In genomic region chr2:217505303-217505702, GRCh38 we compare ENCODE assay signal across 21 cellular contexts.
DNase-seq lines count a peak whose midpoint lies in the region; ATAC-seq, FAIRE-seq and TF ChIP-seq lines count a peak whose summit lies in the region.
"Had no signal": no experiment of that assay in that cellular context is flagged by ENCODE, and none has a peak within 500 bp of the region (broad histone marks: within the 10 kb centered on the region; RNA-seq: fewer than 3 reads in every experiment).

No MANE protein-coding gene starts in this region.

- no peaks in the 10 kb centered on the region for H3K9me1 ChIP-seq in IMR-90 (ENCODE audit: insufficient read depth, low read length)

- ATAC-seq in A549, result no peak
- no peak for ATAC-seq in IMR-90 (ENCODE audit: low read depth)
- ATAC-seq in GM21529 (IDR thresholded peaks at IDR 0.05; ENCODE audit: unreplicated experiment), result no peak
- ATAC-seq: CD8-positive, alpha-beta T cell had no signal

- H3K4ac ChIP-seq in IMR-90 (ENCODE audit: low read depth, low read length) (peak overlapping the region; percentile 64; the same call in 1 of the 2 replicates), mesendoderm (ENCODE audit: low read depth, low read length) (no peak overlapping the region)

- no peaks in the 10 kb centered on the region; the same call in 2 of the 3 replicates for H3K4me1 ChIP-seq in A549
- H3K4me1 ChIP-seq in IMR-90 (ENCODE audit: control insufficient read depth, insufficient read depth, low read length), result peaks cover 4% of the 10 kb centered on the region; the same call in 1 of the 2 replicates
- no peaks in the 10 kb centered on the region for H3K4me1 ChIP-seq in mesendoderm (ENCODE audit: control insufficient read depth, low read depth, low read length)
- H3K4me1 ChIP-seq: BLaER1 treated with 17β-estradiol and CSF1 and Interleukin-3, amounts not matched to agents 10 nM and 100 nM; Caco-2 had no signal

- H4K20me1 ChIP-seq in IMR-90 (ENCODE audit: insufficient read depth, low read length), result no peaks in the 10 kb centered on the region
- H4K20me1 ChIP-seq: BLaER1 treated with 17β-estradiol and CSF1 and Interleukin-3, amounts not matched to agents 10 nM and 100 nM had no signal

- H3K14ac ChIP-seq in IMR-90 (replicated peaks; ENCODE audit: low read depth, low read length), result no peak overlapping the region

- H3K23ac ChIP-seq in IMR-90 (ENCODE audit: low read depth, low read length) (no peak overlapping the region), mesendoderm (ENCODE audit: low read length) (no peak overlapping the region)

- peak overlapping the region; percentile 79 for H4K91ac ChIP-seq in IMR-90 (ENCODE audit: insufficient read depth, low read depth, low read length)

- POLR2A ChIA-PET in A549 (lab: Yijun Ruan, JAX) (no interaction called here), IMR-90 (lab: Charles Lee; ENCODE audit: unreplicated experiment) (no interaction called here), MCF 10A (lab: Yijun Ruan, JAX) (no interaction called here)

- DNase-seq in A549 (ENCODE audit: low read depth in 1 of 2, low spot score in 1 of 2), result no peak
- no peak for DNase-seq in IMR-90
- DNase-seq in mesendoderm, result no peak
- DNase-seq in MCF 10A (ENCODE audit: unreplicated experiment), result no peak
- DNase-seq: 8988T; AML-193; Caco-2; Calu3; CD4-positive, alpha-beta T cell; CD8-positive, alpha-beta T cell; DMS79 treated with DMSO at 0.1 percent for 48 hours; GF-D8 had no signal

- no peak overlapping the region for H3K9ac ChIP-seq in IMR-90 (ENCODE audit: low read depth, low read length)
- no peak overlapping the region for H3K9ac ChIP-seq in mesendoderm (ENCODE audit: low read length)
- H3K9ac ChIP-seq: BLaER1 treated with 17β-estradiol and CSF1 and Interleukin-3, amounts not matched to agents 10 nM and 100 nM had no signal

- no peaks in the 10 kb centered on the region for H3K9me3 Mint-ChIP-seq in MCF 10A (ENCODE audit: unreplicated experiment)
- H3K9me3 Mint-ChIP-seq: CD4-positive, alpha-beta T cell; CD8-positive, alpha-beta T cell had no signal

- dilution Hi-C loops in IMR-90 (cut with HindIII; ENCODE audit: low sequenced_read_pairs, unreplicated experiment), result loop anchor here (25.0 kb wide), 2 partner anchors 818 to 993 kb away; partner anchors contain the start of gene IGFBP5

- intact Hi-C loops in IMR-90 (cut with micrococcal nuclease), result no loop called here
- intact Hi-C loops in MCF 10A (cut with micrococcal nuclease), result no loop called here

- H4K5ac ChIP-seq in IMR-90 (ENCODE audit: low read depth, low read length) (no peak overlapping the region), mesendoderm (ENCODE audit: low read length) (no peak overlapping the region)

- no peak overlapping the region for H2AK9ac ChIP-seq in IMR-90 (replicated peaks; ENCODE audit: low read depth, low read length, poor library complexity)

- H3K4me1 Mint-ChIP-seq in MCF 10A (ENCODE audit: insufficient read depth, unreplicated experiment), result no peaks in the 10 kb centered on the region
- H3K4me1 Mint-ChIP-seq: B cell had no signal

- H3K36me3 Mint-ChIP-seq in MCF 10A (ENCODE audit: insufficient read depth, unreplicated experiment), result no peaks in the 10 kb centered on the region
- H3K36me3 Mint-ChIP-seq: CD8-positive, alpha-beta T cell had no signal

- no peak overlapping the region for H3K4me3 Mint-ChIP-seq in MCF 10A (ENCODE audit: unreplicated experiment)
- H3K4me3 Mint-ChIP-seq: B cell; CD4-positive, alpha-beta T cell; CD8-positive, alpha-beta T cell had no signal

- no peak overlapping the region for H2AFZ ChIP-seq in IMR-90 (replicated peaks; ENCODE audit: low read length, poor library complexity)

- no peak overlapping the region for H2BK5ac ChIP-seq in IMR-90 (ENCODE audit: low read depth, low read length, poor library complexity, severe bottlenecking)
- H2BK5ac ChIP-seq in mesendoderm (ENCODE audit: low read length), result no peak overlapping the region

- TF ChIP-seq EP300 in A549 (IDR thresholded peaks at IDR 0.05), result no peak

- TF ChIP-seq RAD21 in A549 (conservative IDR thresholded peaks at IDR 0.05 in 1 of 2, IDR thresholded peaks at IDR 0.05 in 1 of 2) (no peak), IMR-90 (IDR thresholded peaks at IDR 0.05; ENCODE audit: low read length) (no peak)

- no peak overlapping the region for H3K4me3 ChIP-seq in A549
- no peak overlapping the region for H3K4me3 ChIP-seq in IMR-90 (ENCODE audit: insufficient read depth, low read depth, low read length)
- H3K4me3 ChIP-seq in mesendoderm (ENCODE audit: low read length), result no peak overlapping the region
- H3K4me3 ChIP-seq: BLaER1 treated with 17β-estradiol and CSF1 and Interleukin-3, amounts not matched to agents 10 nM and 100 nM had no signal

- H2BK20ac ChIP-seq in IMR-90 (ENCODE audit: low read depth, low read length), result peak overlapping the region; percentile 74; the same call in 1 of the 2 replicates

- BruUV-seq in IMR-90 (replicated peaks; lab: Mats Ljungman, UMichigan) (no TSS peak), MCF 10A (replicated peaks; lab: Mats Ljungman, UMichigan) (no TSS peak)

- H3K56ac ChIP-seq in IMR-90 (ENCODE audit: extremely low read depth, insufficient read depth, low read length), result no peak overlapping the region; the same call in 1 of the 2 replicates
- no peak overlapping the region for H3K56ac ChIP-seq in mesendoderm (ENCODE audit: low read length)

- TF ChIP-seq CTCF in A549 (IDR thresholded peaks at IDR 0.05), result no peak
- no peak for TF ChIP-seq CTCF in IMR-90 (conservative IDR thresholded peaks at IDR 0.05; ENCODE audit: low read depth, low read length)
- no peak for TF ChIP-seq CTCF in MCF 10A (IDR thresholded peaks at IDR 0.05; ENCODE audit: unreplicated experiment)

- in situ Hi-C loops in IMR-90 (cut with MboI; ENCODE audit: low sequenced_read_pairs), result loop anchor here (10.0 to 25.0 kb wide), 2 partner anchors 221 to 993 kb away; no protein-coding TSS in a partner anchor

- CTCF ChIA-PET in A549 (lab: Yijun Ruan, JAX), result no interaction called here
- CTCF ChIA-PET in IMR-90 (lab: Yijun Ruan, JAX), result no interaction called here
- CTCF ChIA-PET in MCF 10A (lab: Yijun Ruan, JAX), result interaction anchor here (0.6 to 1.2 kb wide), 2 partner anchors 363 to 807 kb away, joined by 3 to 5 read pairs; no protein-coding TSS in a partner anchor

- H3K4me2 ChIP-seq in A549 (no peak overlapping the region), IMR-90 (ENCODE audit: low read depth, low read length) (no peak overlapping the region), mesendoderm (ENCODE audit: low read length) (no peak overlapping the region)
- H3K4me2 ChIP-seq: BLaER1 treated with 17β-estradiol and CSF1 and Interleukin-3, amounts not matched to agents 10 nM and 100 nM had no signal

- 0 out of 4 replicates have a peak overlapping the region, but pooled peaks of 1 of the 2 experiments have one; percentile 57 for H4K8ac ChIP-seq in IMR-90 (ENCODE audit: low read depth in 2 of 2, low read length in 2 of 2)
- H4K8ac ChIP-seq in mesendoderm (ENCODE audit: low read depth, low read length), result no peak overlapping the region

- FAIRE-seq in A549 (lab: Jason Lieb, UNC), result no peak
- FAIRE-seq: A204.1, D721Med, G401.6, GM12891, GM19239 had no signal

- 89% methylated on average over 1 of the region's 1 CpG for WGBS in A549 (ENCODE audit: missing lambda C conversion rate)
- WGBS in IMR-90 (ENCODE audit: extremely low coverage in 2 of 2, insufficient read length in 1 of 2), 2 experiments, result no CpG with 5 or more reads among the region's 1 CpG
- WGBS in mesendoderm (ENCODE audit: extremely low coverage, insufficient coverage, low lambda C conversion rate), result no CpG with 5 or more reads among the region's 1 CpG

- peak overlapping the region; percentile 3; the same call in 1 of the 2 replicates for H2AK5ac ChIP-seq in IMR-90 (ENCODE audit: low read depth, low read length)
- no peak overlapping the region for H2AK5ac ChIP-seq in mesendoderm (ENCODE audit: low read length)

- peaks cover 32% of the 10 kb centered on the region for H3K27me3 Mint-ChIP-seq in MCF 10A (ENCODE audit: insufficient read depth, unreplicated experiment)
- H3K27me3 Mint-ChIP-seq: CD4-positive, alpha-beta T cell had no signal

- no peaks in the 10 kb centered on the region for H3K79me2 ChIP-seq in mesendoderm (ENCODE audit: control insufficient read depth, insufficient read depth, low read length)

- H3K79me1 ChIP-seq in IMR-90 (ENCODE audit: low read depth in 1 of 2, low read length in 2 of 2), result no peaks in the 10 kb centered on the region
- no peaks in the 10 kb centered on the region for H3K79me1 ChIP-seq in mesendoderm (ENCODE audit: low read length)

- H2BK15ac ChIP-seq in IMR-90 (ENCODE audit: low read depth, low read length) (peak overlapping the region; percentile 15; the same call in 1 of the 3 replicates), mesendoderm (replicated peaks; ENCODE audit: low read depth) (no peak overlapping the region)

- H3K18ac ChIP-seq in IMR-90 (ENCODE audit: low read depth, low read length), result no peak overlapping the region
- no peak overlapping the region for H3K18ac ChIP-seq in mesendoderm (ENCODE audit: low read length)

- peak overlapping the region; percentile 50; the same call in 1 of the 2 replicates for H2BK120ac ChIP-seq in IMR-90 (ENCODE audit: low read depth, low read length)
- no peak overlapping the region for H2BK120ac ChIP-seq in mesendoderm (ENCODE audit: low read depth, low read length)

- no peaks in the 10 kb centered on the region for H3K27me3 ChIP-seq in IMR-90 (ENCODE audit: control insufficient read depth, insufficient read depth, low read length)
- no peaks in the 10 kb centered on the region for H3K27me3 ChIP-seq in mesendoderm (ENCODE audit: insufficient read depth, low read length, poor library complexity)

- no peak overlapping the region for H3K27ac ChIP-seq in A549
- H3K27ac ChIP-seq in IMR-90 (ENCODE audit: insufficient read depth, low read length), result no peak overlapping the region
- peak overlapping the region; percentile 36 for H3K27ac ChIP-seq in mesendoderm (ENCODE audit: low read depth, low read length)
- H3K27ac ChIP-seq: BLaER1 treated with 17β-estradiol and CSF1 and Interleukin-3, amounts not matched to agents 10 nM and 100 nM; C4-2B had no signal

- 0 out of 3 replicates have a peak, but pooled peaks cover 4% of the 10 kb centered on the region for H3K9me3 ChIP-seq in A549
- H3K9me3 ChIP-seq in IMR-90 (ENCODE audit: control insufficient read depth, insufficient read depth, low read length), result no peaks in the 10 kb centered on the region
- H3K9me3 ChIP-seq: Caco-2 had no signal

- H3K36me3 ChIP-seq in IMR-90 (ENCODE audit: control insufficient read depth, insufficient read depth, low read length) (no peaks in the 10 kb centered on the region), mesendoderm (ENCODE audit: control insufficient read depth, insufficient read depth, low read length) (no peaks in the 10 kb centered on the region)
- H3K36me3 ChIP-seq: BLaER1 treated with 17β-estradiol and CSF1 and Interleukin-3, amounts not matched to agents 10 nM and 100 nM had no signal

- TF ChIP-seq POLR2A in A549 (IDR thresholded peaks at IDR 0.05; ENCODE audit: low read length) (no peak), IMR-90 (IDR thresholded peaks at IDR 0.05; ENCODE audit: low read depth, low read length) (no peak)

- H3K27ac Mint-ChIP-seq in MCF 10A (ENCODE audit: low read depth, unreplicated experiment), result no peak overlapping the region
- H3K27ac Mint-ChIP-seq: B cell; CD4-positive, alpha-beta T cell; CD8-positive, alpha-beta T cell had no signal

TF ChIP-seq in IMR-90, 13 proteins besides CTCF, POLR2A, EP300 and RAD21 (continues in another document):
- peak; percentile 50 for TF ChIP-seq MAFK (IDR thresholded peaks at IDR 0.05; ENCODE audit: low read depth, low read length)
- TF ChIP-seq NFE2L2 (IDR thresholded peaks at IDR 0.05; ENCODE audit: low read depth, low read length), result no peak
